In genomic region chr10:57830877-57831535, GRCh38 we compare ENCODE assay signal across 17 cellular contexts.
A peak's percentile ranks its signal among the peaks of the same experiment; 100 is the strongest.
DNase-seq lines count a peak whose midpoint lies in the region; ATAC-seq and TF ChIP-seq lines count a peak whose summit lies in the region.
"Had no signal": no experiment of that assay in that cellular context is flagged by ENCODE, and none has a peak within 500 bp of the region (broad histone marks: within the 10 kb centered on the region; RNA-seq: fewer than 3 reads in every experiment).

No MANE protein-coding gene starts in this region.

- H3K4me1 ChIP-seq in GM23338 (ENCODE audit: insufficient read depth) (0 out of 2 replicates have a peak, but pooled peaks cover 4% of the 10 kb centered on the region), gastrocnemius medialis (no peaks in the 10 kb centered on the region)

- H3K4me3 Mint-ChIP-seq in GM23338 (no peak overlapping the region), progenitor cell of endocrine pancreas (ENCODE audit: low read depth) (no peak overlapping the region)
- H3K4me3 Mint-ChIP-seq: B cell, CD14-positive monocyte, IgD-negative memory B cell had no signal

- intact Hi-C loops in gastrocnemius medialis (cut with DNase I; ENCODE audit: low total_unique reads): no loop called here

- ATAC-seq in GM23338 (no peak), gastrocnemius medialis (no peak), HG03196 (IDR thresholded peaks at IDR 0.05; ENCODE audit: unreplicated experiment) (no peak)

- TF ChIP-seq POLR2A in gastrocnemius medialis (IDR thresholded peaks at IDR 0.05): no peak

- TF ChIP-seq CTCF in GM23338 (conservative IDR thresholded peaks at IDR 0.05; ENCODE audit: low read depth in 2 of 2) (no peak), progenitor cell of endocrine pancreas (IDR thresholded peaks at IDR 0.05; ENCODE audit: unreplicated experiment) (no peak), gastrocnemius medialis (IDR thresholded peaks at IDR 0.05 in 4 of 5, conservative IDR thresholded peaks at IDR 0.05 in 1 of 5) (no peak)

- H3K27me3 Mint-ChIP-seq in GM23338 (ENCODE audit: insufficient read depth, low read depth, poor library complexity): no peaks in the 10 kb centered on the region
- no peaks in the 10 kb centered on the region for H3K27me3 Mint-ChIP-seq in progenitor cell of endocrine pancreas
- H3K27me3 Mint-ChIP-seq: B cell, IgD-negative memory B cell had no signal

- H3K27ac Mint-ChIP-seq in GM23338: peak overlapping the region; percentile 7; the same call in 1 of the 2 replicates
- H3K27ac Mint-ChIP-seq in progenitor cell of endocrine pancreas: peak overlapping the region; percentile 8
- H3K27ac Mint-ChIP-seq: B cell, CD14-positive monocyte, IgD-negative memory B cell had no signal

- H2AFZ ChIP-seq in GM23338: peak overlapping the region; percentile 98

- H3K4me1 Mint-ChIP-seq in GM23338: no peaks in the 10 kb centered on the region
- no peaks in the 10 kb centered on the region for H3K4me1 Mint-ChIP-seq in progenitor cell of endocrine pancreas (ENCODE audit: low read depth)
- H3K4me1 Mint-ChIP-seq: B cell, CD14-positive monocyte, IgD-negative memory B cell had no signal

- H3K79me2 ChIP-seq in GM23338 (replicated peaks; ENCODE audit: insufficient read depth): no peaks in the 10 kb centered on the region

- H4K20me1 ChIP-seq in GM23338 (replicated peaks; ENCODE audit: insufficient read depth): no peaks in the 10 kb centered on the region

- H3K4me3 ChIP-seq in GM23338 (no peak overlapping the region), gastrocnemius medialis (no peak overlapping the region)

- no peak overlapping the region for H3K4me2 ChIP-seq in GM23338

- no peaks in the 10 kb centered on the region for H3K36me3 ChIP-seq in GM23338 (ENCODE audit: insufficient read depth)
- no peaks in the 10 kb centered on the region for H3K36me3 ChIP-seq in gastrocnemius medialis

- in situ Hi-C loops in gastrocnemius medialis (cut with MboI; ENCODE audit: low sequenced_read_pairs in 4 of 4): no loop called here

- no peak overlapping the region for H3K27ac ChIP-seq in GM23338 (ENCODE audit: low read depth)
- H3K27ac ChIP-seq in gastrocnemius medialis: no peak overlapping the region

- peaks cover 0 to 5% (median 0%) of the 10 kb centered on the region in 3 donors for H3K9me3 ChIP-seq in gastrocnemius medialis

- peaks cover 2% of the 10 kb centered on the region; the same call in 1 of the 3 replicates for H3K9me3 Mint-ChIP-seq in GM23338
- H3K9me3 Mint-ChIP-seq in progenitor cell of endocrine pancreas (ENCODE audit: low read depth): no peaks in the 10 kb centered on the region
- H3K9me3 Mint-ChIP-seq: IgD-negative memory B cell had no signal

- peaks cover 4% of the 10 kb centered on the region; the same call in 1 of the 2 replicates for H3K9me2 ChIP-seq in GM23338 (ENCODE audit: insufficient read depth)

- H3K36me3 Mint-ChIP-seq in GM23338 (ENCODE audit: low read depth): no peaks in the 10 kb centered on the region
- no peaks in the 10 kb centered on the region for H3K36me3 Mint-ChIP-seq in progenitor cell of endocrine pancreas (ENCODE audit: insufficient read depth)
- H3K36me3 Mint-ChIP-seq: CD14-positive monocyte, IgD-negative memory B cell had no signal

- peak; percentile 22 for DNase-seq in DMS153 (lab: John Stamatoyannopoulos, UW)
- DNase-seq in GM23338 (ENCODE audit: low spot score): no peak
- DNase-seq in NCI-H774 (lab: John Stamatoyannopoulos, UW): peak; percentile 6
- no peak for DNase-seq in progenitor cell of endocrine pancreas (ENCODE audit: low spot score, unreplicated experiment)
- no peak for DNase-seq in gastrocnemius medialis
- DNase-seq in SW 1271 (lab: John Stamatoyannopoulos, UW): no peak
- DNase-seq: NCI-H1105, NCI-H146, NCI-H2081, NCI-H524 treated with DMSO at 0.1 percent for 48 hours, OCI-M1, SHP77, T-helper 2 cell had no signal

- H3F3A ChIP-seq in GM23338 (replicated peaks; ENCODE audit: low read depth): no peaks in the 10 kb centered on the region

- no peaks in the 10 kb centered on the region for H3K27me3 ChIP-seq in GM23338 (ENCODE audit: insufficient read depth)
- no peaks in the 10 kb centered on the region for H3K27me3 ChIP-seq in gastrocnemius medialis

TF ChIP-seq in GM23338, 12 proteins besides CTCF, POLR2A, EP300 and RAD21:
- TF ChIP-seq NANOG (IDR thresholded peaks at IDR 0.05; ENCODE audit: borderline replicate concordance) (no peak), STAT1 (IDR thresholded peaks at IDR 0.05; ENCODE audit: unreplicated experiment) (no peak), POLR2AphosphoS5 (IDR thresholded peaks at IDR 0.05; ENCODE audit: low read depth) (no peak), JUNB (IDR thresholded peaks at IDR 0.05; ENCODE audit: unreplicated experiment) (no peak), REST (IDR thresholded peaks at IDR 0.05; ENCODE audit: unreplicated experiment) (no peak)

Comparison
In these comparisons a context has a peak if more than half of its experiments do, and no peak if none do; other contexts are left out.
1. DNase-seq: peak in DMS153 (single experiment) and NCI-H774 (single experiment); none in GM23338 (single experiment), progenitor cell of endocrine pancreas (single experiment), gastrocnemius medialis (0 of 2) and SW 1271 (0 of 2).